ENCODE assay signal across 9 cellular contexts in the genomic region with DNA sequence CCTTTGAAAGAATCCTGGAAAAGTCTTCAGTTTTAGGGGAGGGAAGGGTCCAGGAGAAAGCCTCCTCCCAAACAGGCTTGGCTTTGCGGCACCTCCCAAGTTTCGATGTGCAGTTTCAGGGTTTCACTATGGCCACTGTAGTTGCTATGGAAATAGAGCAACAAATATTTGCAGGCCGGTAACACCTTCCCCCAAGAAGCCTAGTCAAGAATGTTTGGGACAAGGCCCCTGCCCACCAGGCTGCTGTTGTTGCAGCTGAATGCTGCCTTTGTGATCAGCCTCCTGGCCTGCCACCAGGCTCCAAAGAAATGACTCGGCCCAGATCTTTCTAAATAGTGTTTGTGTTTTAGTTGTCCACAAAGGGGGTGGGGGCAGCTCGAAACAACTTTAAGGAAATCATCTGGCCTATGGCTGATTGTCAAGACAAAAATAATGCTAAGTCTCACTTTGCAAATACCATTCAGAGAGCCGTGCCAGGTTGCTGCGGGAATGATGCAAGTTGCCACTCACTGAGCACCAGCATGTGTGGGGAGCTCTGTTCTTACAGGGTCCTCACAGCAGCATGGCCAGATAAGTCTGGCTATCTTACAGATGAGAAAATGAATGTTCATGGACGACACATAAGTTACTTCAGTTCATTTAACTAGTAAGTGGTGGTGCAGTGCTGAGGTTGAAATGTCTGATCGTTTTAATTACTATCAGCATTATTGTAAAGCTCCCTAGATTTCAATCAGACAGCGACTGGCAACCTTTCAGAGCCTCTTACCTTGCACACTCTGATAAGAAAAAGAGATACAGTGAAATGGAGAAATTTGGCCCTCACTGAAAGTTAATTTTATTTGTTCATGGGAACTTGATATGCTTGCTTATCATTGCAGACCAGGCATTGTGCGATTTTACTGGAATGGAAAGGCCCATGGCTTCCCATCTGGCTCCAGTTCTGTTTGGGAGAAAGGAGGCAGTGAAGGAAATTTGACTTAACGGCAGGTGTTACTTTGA.
DNase-seq lines count a peak whose midpoint lies in the region; ATAC-seq and TF ChIP-seq lines count a peak whose summit lies in the region.
"Had no signal": no experiment of that assay in that cellular context is flagged by ENCODE, and none has a peak within 500 bp of the region (broad histone marks: within the 10 kb centered on the region; RNA-seq: fewer than 3 reads in every experiment).

No MANE protein-coding gene starts in this region.

- H3K36me3 Mint-ChIP-seq in activated CD8-positive, alpha-beta memory T cell treated with anti-CD3 and anti-CD28 coated beads, Interleukin-2, amount 10 ng/mL, durations not matched to agents 7 days and 5 days, result no peaks in the 10 kb centered on the region

- CTCF ChIA-PET in activated CD8-positive, alpha-beta memory T cell treated with anti-CD3 and anti-CD28 coated beads, Interleukin-2, amount 10 ng/mL, durations not matched to agents 7 days and 5 days (lab: Charles Lee), result interaction anchor here (0.8 to 1.8 kb wide), 3 partner anchors 15 to 131 kb away, joined by 3 read pairs; no protein-coding TSS in a partner anchor

- H3K27me3 Mint-ChIP-seq in activated CD8-positive, alpha-beta memory T cell treated with anti-CD3 and anti-CD28 coated beads, Interleukin-2, amount 10 ng/mL, durations not matched to agents 7 days and 5 days, result peaks cover 5% of the 10 kb centered on the region

- peak overlapping the region; percentile 45 for H3K27ac ChIP-seq in cardiac muscle cell

- peaks cover 16% of the 10 kb centered on the region for H3K4me1 ChIP-seq in cardiac muscle cell (ENCODE audit: low read depth)

- no peaks in the 10 kb centered on the region for H3K9me3 ChIP-seq in cardiac muscle cell (ENCODE audit: low read depth)

- no peak overlapping the region for H3K27ac Mint-ChIP-seq in activated CD8-positive, alpha-beta memory T cell treated with anti-CD3 and anti-CD28 coated beads, Interleukin-2, amount 10 ng/mL, durations not matched to agents 7 days and 5 days

- TF ChIP-seq CTCF in cardiac muscle cell (IDR thresholded peaks at IDR 0.05; ENCODE audit: low read depth, low read length), result no peak
- no peak for TF ChIP-seq CTCF in retinal pigment epithelial cell (conservative IDR thresholded peaks at IDR 0.05; ENCODE audit: low read depth, low read length)

- ATAC-seq in GM19035 (IDR thresholded peaks at IDR 0.05; ENCODE audit: unreplicated experiment), result no peak
- ATAC-seq in GM21619 (IDR thresholded peaks at IDR 0.05; ENCODE audit: unreplicated experiment), result no peak
- no peak for ATAC-seq in activated CD8-positive, alpha-beta memory T cell treated with anti-CD3 and anti-CD28 coated beads, Interleukin-2, amount 10 ng/mL, durations not matched to agents 7 days and 5 days
- no peak for ATAC-seq in HG03469 (IDR thresholded peaks at IDR 0.05; ENCODE audit: unreplicated experiment)

- no peaks in the 10 kb centered on the region for H3K27me3 ChIP-seq in cardiac muscle cell

- no peak overlapping the region for H3K4me3 ChIP-seq in cardiac muscle cell
- no peak overlapping the region for H3K4me3 ChIP-seq in retinal pigment epithelial cell (ENCODE audit: low read length)

- H3K4me1 Mint-ChIP-seq in activated CD8-positive, alpha-beta memory T cell treated with anti-CD3 and anti-CD28 coated beads, Interleukin-2, amount 10 ng/mL, durations not matched to agents 7 days and 5 days, result peaks cover 5% of the 10 kb centered on the region

- no peaks in the 10 kb centered on the region for H3K9me3 Mint-ChIP-seq in activated CD8-positive, alpha-beta memory T cell treated with anti-CD3 and anti-CD28 coated beads, Interleukin-2, amount 10 ng/mL, durations not matched to agents 7 days and 5 days (ENCODE audit: low read depth)

- in situ Hi-C loops in SK-MEL-5 (cut with HindIII; ENCODE audit: low pct_unique_long_range_greater_than_20kb, low sequenced_read_pairs), result no loop called here

- H3K36me3 ChIP-seq in cardiac muscle cell, result no peaks in the 10 kb centered on the region

- DNase-seq in H4 (ENCODE audit: low spot score), result peak; percentile 35
- DNase-seq in SK-MEL-5 (ENCODE audit: low read depth, low spot score), result peak; percentile 89
- DNase-seq in cardiac muscle cell (ENCODE audit: low read depth in 1 of 2, low spot score in 1 of 2), result peak in 1 of 2 donors; percentile 85
- DNase-seq in retinal pigment epithelial cell (ENCODE audit: low read depth), result peak; percentile 66
- no peak for DNase-seq in activated CD8-positive, alpha-beta memory T cell treated with anti-CD3 and anti-CD28 coated beads, Interleukin-2, amount 10 ng/mL, durations not matched to agents 7 days and 5 days
- DNase-seq: activated CD4-positive, alpha-beta T cell treated with anti-CD3 and anti-CD28 coated beads for 4 hours had no signal

- H3K4me3 Mint-ChIP-seq in activated CD8-positive, alpha-beta memory T cell treated with anti-CD3 and anti-CD28 coated beads, Interleukin-2, amount 10 ng/mL, durations not matched to agents 7 days and 5 days, result no peak overlapping the region
